27 cellular contexts compared by ENCODE assay signal in genomic region chr7:21354284-21354683, GRCh38.
DNase-seq lines count a peak whose midpoint lies in the region; ATAC-seq, FAIRE-seq and TF ChIP-seq lines count a peak whose summit lies in the region.
"Had no signal": no experiment of that assay in that cellular context is flagged by ENCODE, and none has a peak within 500 bp of the region (broad histone marks: within the 10 kb centered on the region; RNA-seq: fewer than 3 reads in every experiment).

No MANE protein-coding gene starts in this region.

- no peak overlapping the region for H3K9ac ChIP-seq in K562 (ENCODE audit: insufficient read depth in 1 of 2, low read depth in 2 of 2, low read length in 2 of 2)

- in situ Hi-C loops in K562 (cut with MboI), result no loop called here

- no peak for FAIRE-seq in K562 (lab: Jason Lieb, UNC)
- FAIRE-seq: astrocyte, frontal cortex had no signal

- H3K4me1 Mint-ChIP-seq in activated CD8-positive, alpha-beta memory T cell treated with anti-CD3 and anti-CD28 coated beads, Interleukin-2, amount 10 ng/mL, durations not matched to agents 7 days and 5 days, result peaks cover 77% of the 10 kb centered on the region
- peaks cover 65 to 70% (median 66%) of the 10 kb centered on the region in 3 donors for H3K4me1 Mint-ChIP-seq in T-cell
- H3K4me1 Mint-ChIP-seq in stimulated activated memory B cell treated with anti-CD40 and anti-IgM and Interleukin-4, amounts not matched to agents 10 μg/mL and 1 μg/mL and 100 μg/mL, for 72 hours, result peaks cover 55% of the 10 kb centered on the region

- no peak for ATAC-seq in activated CD8-positive, alpha-beta memory T cell treated with anti-CD3 and anti-CD28 coated beads, Interleukin-2, amount 10 ng/mL, durations not matched to agents 7 days and 5 days
- ATAC-seq in T-cell (replicated peaks in 1 of 4) (no peak), K562 (no peak), HG03139 (IDR thresholded peaks at IDR 0.05; ENCODE audit: unreplicated experiment) (no peak)
- no peak for ATAC-seq in stimulated activated memory B cell treated with anti-CD40 and anti-IgM and Interleukin-4, amounts not matched to agents 10 μg/mL and 1 μg/mL and 100 μg/mL, for 72 hours
- ATAC-seq: esophagus mucosa, right cardiac atrium had no signal

- peaks cover 10 to 24% of the 10 kb centered on the region in 2 experiments; a peak in 3 of 5 replicates for H3K4me1 ChIP-seq in K562 (replicated peaks in 1 of 2; ENCODE audit: control insufficient read depth in 2 of 2, insufficient read depth in 2 of 2, low read length in 2 of 2)
- H3K4me1 ChIP-seq: vagina had no signal

- DNase-seq in activated CD8-positive, alpha-beta memory T cell treated with anti-CD3 and anti-CD28 coated beads, Interleukin-2, amount 10 ng/mL, durations not matched to agents 7 days and 5 days, result no peak
- DNase-seq in activated CD8-positive, alpha-beta memory T cell treated with anti-CD3 and anti-CD28 coated beads, Interleukin-2, amount 50 U/mL, for 48 hours, result no peak
- DNase-seq in T-cell (no peak), K562 (ENCODE audit: extremely low read depth in 1 of 4, low spot score in 3 of 4) (no peak), NCI-H1694 (lab: John Stamatoyannopoulos, UW) (no peak), NCI-H2196 treated with DMSO at 0.1 percent for 48 hours (lab: John Stamatoyannopoulos, UW; ENCODE audit: unreplicated experiment) (no peak)
- DNase-seq: activated gamma-delta T cell; DMS153; GDM1; hippocampal formation; islet precursor cell; Kasumi-1; NCI-H1930; NCI-H226; NCI-H82; ovary; right cardiac atrium; SIG-M5; stimulated activated CD8-positive, alpha-beta memory T cell treated with anti-CD3 and anti-CD28 coated beads, Interleukin-4, amount 100 ng/mL, for 48 hours; WERI-Rb-1 had no signal

- H3K9me1 ChIP-seq in K562 (ENCODE audit: control insufficient read depth, insufficient read depth, low read length), result no peaks in the 10 kb centered on the region

- TF ChIP-seq CTCF in K562 (IDR thresholded peaks at IDR 0.05 in 2 of 3, conservative IDR thresholded peaks at IDR 0.05 in 1 of 3; ENCODE audit: insufficient read depth in 2 of 3, low read depth in 1 of 3, low read length in 3 of 3), result no peak

- H3K79me2 ChIP-seq in K562 (ENCODE audit: control insufficient read depth, insufficient read depth, low read length), result no peaks in the 10 kb centered on the region

- 55% methylated on average over 5 of the region's 5 CpGs for WGBS in K562 (ENCODE audit: insufficient coverage, low coverage, missing lambda C conversion rate)

- TF ChIP-seq RAD21 in K562 (CRISPR knock-in tag; conservative IDR thresholded peaks at IDR 0.05 in 1 of 2, IDR thresholded peaks at IDR 0.05 in 1 of 2), result no peak

- BruUV-seq in K562 (replicated peaks; lab: Mats Ljungman, UMichigan), result no TSS peak

- no peaks in the 10 kb centered on the region for H4K20me1 ChIP-seq in K562 (replicated peaks; ENCODE audit: control insufficient read depth, insufficient read depth, low read length)

- CTCF ChIA-PET in activated CD8-positive, alpha-beta memory T cell treated with anti-CD3 and anti-CD28 coated beads, Interleukin-2, amount 10 ng/mL, durations not matched to agents 7 days and 5 days (lab: Charles Lee), result interaction anchor here (2.1 to 2.8 kb wide), 3 partner anchors 11 to 92 kb away, joined by 10 to 18 read pairs (median 10); no protein-coding TSS in a partner anchor
- CTCF ChIA-PET in T-cell (lab: Charles Lee) (no interaction called here), K562 (lab: Yijun Ruan, JAX; ENCODE audit: low intra/inter-chr PET ratio) (no interaction called here)

- intact Hi-C loops in K562 (cut with micrococcal nuclease), result loop anchor here (5.0 kb wide), 1 partner anchor 73 kb away; the partner anchor contains the start of gene SP4

- peak overlapping the region; percentile 36 for H2AFZ ChIP-seq in K562 (ENCODE audit: low read depth, low read length)

- H3K36me3 Mint-ChIP-seq in activated CD8-positive, alpha-beta memory T cell treated with anti-CD3 and anti-CD28 coated beads, Interleukin-2, amount 10 ng/mL, durations not matched to agents 7 days and 5 days, result peaks cover 27% of the 10 kb centered on the region
- H3K36me3 Mint-ChIP-seq in T-cell, result no peaks in the 10 kb centered on the region
- H3K36me3 Mint-ChIP-seq in stimulated activated memory B cell treated with anti-CD40 and anti-IgM and Interleukin-4, amounts not matched to agents 10 μg/mL and 1 μg/mL and 100 μg/mL, for 72 hours, result no peaks in the 10 kb centered on the region

- peak overlapping the region; percentile 99 for H3K27ac Mint-ChIP-seq in activated CD8-positive, alpha-beta memory T cell treated with anti-CD3 and anti-CD28 coated beads, Interleukin-2, amount 10 ng/mL, durations not matched to agents 7 days and 5 days
- H3K27ac Mint-ChIP-seq in T-cell, result peak overlapping the region; percentile 89 to 95
- H3K27ac Mint-ChIP-seq in stimulated activated memory B cell treated with anti-CD40 and anti-IgM and Interleukin-4, amounts not matched to agents 10 μg/mL and 1 μg/mL and 100 μg/mL, for 72 hours, result peak overlapping the region; percentile 81

- no peak overlapping the region for H3K4me3 ChIP-seq in K562
- H3K4me3 ChIP-seq: ovary, vagina had no signal

- POLR2A ChIA-PET in T-cell (lab: Charles Lee) (no interaction called here), K562 (lab: Yijun Ruan, JAX) (interaction anchor here (0.9 kb wide), 1 partner anchor 9 kb away, joined by 3 read pairs; no protein-coding TSS in a partner anchor)

- no peak for TF ChIP-seq POLR2A in K562 (conservative IDR thresholded peaks at IDR 0.05)

- H3K4me3 Mint-ChIP-seq in activated CD8-positive, alpha-beta memory T cell treated with anti-CD3 and anti-CD28 coated beads, Interleukin-2, amount 10 ng/mL, durations not matched to agents 7 days and 5 days, result peak overlapping the region; percentile 5
- peak overlapping the region in 2 of 3 donors; percentile 53 to 70 for H3K4me3 Mint-ChIP-seq in T-cell
- peak overlapping the region; percentile 27 for H3K4me3 Mint-ChIP-seq in stimulated activated memory B cell treated with anti-CD40 and anti-IgM and Interleukin-4, amounts not matched to agents 10 μg/mL and 1 μg/mL and 100 μg/mL, for 72 hours

- H3K4me2 ChIP-seq in K562 (ENCODE audit: insufficient read depth, low read length), result no peak overlapping the region

- no peaks in the 10 kb centered on the region for H3K9me3 Mint-ChIP-seq in activated CD8-positive, alpha-beta memory T cell treated with anti-CD3 and anti-CD28 coated beads, Interleukin-2, amount 10 ng/mL, durations not matched to agents 7 days and 5 days (ENCODE audit: low read depth)
- no peaks in the 10 kb centered on the region for H3K9me3 Mint-ChIP-seq in T-cell
- no peaks in the 10 kb centered on the region for H3K9me3 Mint-ChIP-seq in stimulated activated memory B cell treated with anti-CD40 and anti-IgM and Interleukin-4, amounts not matched to agents 10 μg/mL and 1 μg/mL and 100 μg/mL, for 72 hours

- TF ChIP-seq EP300 in K562 (IDR thresholded peaks at IDR 0.05; ENCODE audit: low read length), result no peak

- no peaks in the 10 kb centered on the region for H3K27me3 ChIP-seq in K562 (ENCODE audit: control insufficient read depth in 2 of 2, insufficient read depth in 2 of 2, low read length in 2 of 2)
- H3K27me3 ChIP-seq: ovary, vagina had no signal

- H3K27ac ChIP-seq in K562 (ENCODE audit: extremely low read depth, low read depth, low read length), result no peak overlapping the region
- H3K27ac ChIP-seq: C4-2B, ovary, vagina, WERI-Rb-1 had no signal

- no peaks in the 10 kb centered on the region for H3K9me3 ChIP-seq in K562 (replicated peaks; ENCODE audit: control insufficient read depth, insufficient read depth, low read depth, low read length)
- H3K9me3 ChIP-seq: ovary, vagina had no signal

- H3K36me3 ChIP-seq in K562 (ENCODE audit: control insufficient read depth, insufficient read depth, low read length), result no peaks in the 10 kb centered on the region
- H3K36me3 ChIP-seq: ovary, vagina, WERI-Rb-1 had no signal

- no peaks in the 10 kb centered on the region for H3K27me3 Mint-ChIP-seq in activated CD8-positive, alpha-beta memory T cell treated with anti-CD3 and anti-CD28 coated beads, Interleukin-2, amount 10 ng/mL, durations not matched to agents 7 days and 5 days
- H3K27me3 Mint-ChIP-seq in T-cell, result no peaks in the 10 kb centered on the region
- H3K27me3 Mint-ChIP-seq in stimulated activated memory B cell treated with anti-CD40 and anti-IgM and Interleukin-4, amounts not matched to agents 10 μg/mL and 1 μg/mL and 100 μg/mL, for 72 hours, result no peaks in the 10 kb centered on the region

TF ChIP-seq in K562, 482 proteins besides CTCF, POLR2A, EP300 and RAD21 (continues in another document):
- TF ChIP-seq GATAD2B (IDR thresholded peaks at IDR 0.05; ENCODE audit: borderline replicate concordance) (no peak), ZNF449 (CRISPR knock-in tag; IDR thresholded peaks at IDR 0.05) (no peak), NFRKB (IDR thresholded peaks at IDR 0.05; ENCODE audit: low read depth) (no peak), ZNF586 (CRISPR knock-in tag; conservative IDR thresholded peaks at IDR 0.05) (no peak), NCOA6 (IDR thresholded peaks at IDR 0.05) (no peak), CREB1 (IDR thresholded peaks at IDR 0.05) (no peak), CREB1 (CRISPR knock-in tag; IDR thresholded peaks at IDR 0.05) (no peak), HDAC3 (IDR thresholded peaks at IDR 0.05; ENCODE audit: borderline replicate concordance, partially characterized antibody) (no peak), LARP7 (IDR thresholded peaks at IDR 0.05) (no peak), ATF7 (IDR thresholded peaks at IDR 0.05) (no peak), SNRNP70 (optimal IDR thresholded peaks at IDR 0.05; ENCODE audit: low read depth, low read length) (no peak), ZBTB8A (IDR thresholded peaks at IDR 0.05; ENCODE audit: partially characterized antibody) (no peak), YY1 (IDR thresholded peaks at IDR 0.05; ENCODE audit: borderline replicate concordance in 1 of 3, control insufficient read depth in 1 of 3, extremely low read depth in 1 of 3, insufficient read depth in 3 of 3, insufficient read length in 1 of 3, insufficient replicate concordance in 2 of 3, low read depth in 1 of 3, low read length in 2 of 3) (no peak)

Comparison
In these comparisons a context has a peak if more than half of its experiments do, and no peak if none do; other contexts are left out.
1. H3K4me3 Mint-ChIP-seq: peak in every context shown above with its lines; median percentile 62 in T-cell; 27 in stimulated activated memory B cell treated with anti-CD40 and anti-IgM and Interleukin-4, amounts not matched to agents 10 μg/mL and 1 μg/mL and 100 μg/mL, for 72 hours; 5 in activated CD8-positive, alpha-beta memory T cell treated with anti-CD3 and anti-CD28 coated beads, Interleukin-2, amount 10 ng/mL, durations not matched to agents 7 days and 5 days.